21 cellular contexts compared by ENCODE assay signal in genomic region chr9:73701415-73702057, GRCh38.
A peak's percentile ranks its signal among the peaks of the same experiment; 100 is the strongest.
DNase-seq lines count a peak whose midpoint lies in the region; ATAC-seq, FAIRE-seq and TF ChIP-seq lines count a peak whose summit lies in the region.
"Had no signal": no experiment of that assay in that cellular context is flagged by ENCODE, and none has a peak within 500 bp of the region (broad histone marks: within the 10 kb centered on the region; RNA-seq: fewer than 3 reads in every experiment).

No MANE protein-coding gene starts in this region.

- H3K4me1 ChIP-seq in ACC112 (ENCODE audit: control insufficient read depth, insufficient read depth, low read length, unreplicated experiment), result peaks cover 5% of the 10 kb centered on the region
- H3K4me1 ChIP-seq in HepG2 (ENCODE audit: insufficient read depth, low read length), result no peaks in the 10 kb centered on the region
- no peaks in the 10 kb centered on the region for H3K4me1 ChIP-seq in tibial nerve
- H3K4me1 ChIP-seq in psoas muscle, result no peaks in the 10 kb centered on the region
- H3K4me1 ChIP-seq: BE2C, Caco-2 had no signal

- H3K27me3 ChIP-seq in ACC112 (ENCODE audit: insufficient read depth, low read length) (no peaks in the 10 kb centered on the region), HepG2 (ENCODE audit: control insufficient read depth in 1 of 2, insufficient read depth in 2 of 2, low read length in 2 of 2) (no peaks in the 10 kb centered on the region), tibial nerve (no peaks in the 10 kb centered on the region), psoas muscle (ENCODE audit: insufficient read depth in 3 of 3, low read length in 2 of 3) (no peaks in the 10 kb centered on the region)
- H3K27me3 ChIP-seq: BE2C had no signal

- no peak for FAIRE-seq in HepG2 (lab: Jason Lieb, UNC)
- FAIRE-seq: GM12878, H54 had no signal

- H3K36me3 ChIP-seq in ACC112 (ENCODE audit: insufficient read depth, low read length) (no peaks in the 10 kb centered on the region), KOPT-K1 (ENCODE audit: insufficient read depth, low read length) (no peaks in the 10 kb centered on the region), HepG2 (replicated peaks in 1 of 2; ENCODE audit: control insufficient read depth in 1 of 2, insufficient read depth in 2 of 2, low read length in 2 of 2) (no peaks in the 10 kb centered on the region), tibial nerve (no peaks in the 10 kb centered on the region), psoas muscle (ENCODE audit: insufficient read depth in 1 of 2, low read depth in 1 of 2) (no peaks in the 10 kb centered on the region)
- H3K36me3 ChIP-seq: BE2C had no signal

- no peaks in the 10 kb centered on the region for H4K20me1 ChIP-seq in HepG2 (ENCODE audit: insufficient read depth, low read length)

- TF ChIP-seq RAD21 in HepG2 (CRISPR knock-in tag; IDR thresholded peaks at IDR 0.05), result no peak

- TF ChIP-seq EP300 in HepG2 (IDR thresholded peaks at IDR 0.05; ENCODE audit: low read depth in 2 of 2, low read length in 2 of 2) (no peak), HepG2 (CRISPR knock-in tag; IDR thresholded peaks at IDR 0.05; ENCODE audit: borderline replicate concordance) (no peak), tibial nerve (IDR thresholded peaks at IDR 0.05) (no peak)

- WGBS in HepG2 (ENCODE audit: low lambda C conversion rate), result 0% methylated on average over 1 of the region's 1 CpG
- WGBS in tibial nerve, 2 donors, result 50 to 55% methylated on average over 1 of the region's 1 CpG
- 50 to 55% (median 51%) methylated on average over 1 of the region's 1 CpG for WGBS in psoas muscle, 3 donors

- H3K4me3 ChIP-seq in ACC112 (ENCODE audit: low read depth, low read length) (peak overlapping the region; percentile 64), HepG2 (replicated peaks in 1 of 3; ENCODE audit: insufficient read depth in 1 of 3, low read depth in 2 of 3, low read length in 3 of 3) (no peak overlapping the region), tibial nerve (no peak overlapping the region), psoas muscle (no peak overlapping the region)
- H3K4me3 ChIP-seq: GM12878 had no signal

- intact Hi-C loops in HepG2 (cut with micrococcal nuclease; ENCODE audit: unreplicated experiment) (no loop called here), psoas muscle (cut with DNase I) (no loop called here)

- H3K79me2 ChIP-seq in ACC112 (ENCODE audit: control insufficient read depth, insufficient read depth, low read length, unreplicated experiment), result no peaks in the 10 kb centered on the region
- H3K79me2 ChIP-seq in HepG2 (ENCODE audit: insufficient read depth, low read length), result no peaks in the 10 kb centered on the region

- in situ Hi-C loops in HepG2 (cut with HindIII; ENCODE audit: extremely low pct_ligation_motif_present, low pct_unique_long_range_greater_than_20kb), result no loop called here

- no peak for TF ChIP-seq POLR2A in HepG2 (IDR thresholded peaks at IDR 0.05; ENCODE audit: insufficient read depth in 1 of 2, low read depth in 2 of 2, low read length in 2 of 2)
- TF ChIP-seq POLR2A in tibial nerve (IDR thresholded peaks at IDR 0.05), result no peak

- no peak overlapping the region for H3K9ac ChIP-seq in HepG2 (ENCODE audit: insufficient read depth, low read depth, low read length)

- ATAC-seq in HepG2, result no peak
- no peak for ATAC-seq in psoas muscle
- no peak for ATAC-seq in GM19324 (IDR thresholded peaks at IDR 0.05; ENCODE audit: low FRiP score, unreplicated experiment)
- ATAC-seq: GM12878 had no signal

- H3K9me3 ChIP-seq in KOPT-K1 (ENCODE audit: insufficient read depth, low read length, poor library complexity, severe bottlenecking), result no peaks in the 10 kb centered on the region
- H3K9me3 ChIP-seq in HepG2 (ENCODE audit: low read length), result no peaks in the 10 kb centered on the region
- H3K9me3 ChIP-seq in tibial nerve, result peaks cover 0 to 3% (median 0%) of the 10 kb centered on the region in 4 donors
- no peaks in the 10 kb centered on the region for H3K9me3 ChIP-seq in psoas muscle
- H3K9me3 ChIP-seq: BE2C, Caco-2 had no signal

- H2AFZ ChIP-seq in ACC112 (ENCODE audit: low read length, unreplicated experiment) (peak overlapping the region; percentile 97), HepG2 (ENCODE audit: low read length) (peak overlapping the region; percentile 54)

- POLR2A ChIA-PET in HepG2 (lab: Yijun Ruan, JAX), result no interaction called here

- DNase-seq in HepG2 (ENCODE audit: low spot score), result no peak
- no peak for DNase-seq in medulla oblongata (ENCODE audit: extremely low spot score)
- no peak for DNase-seq in tibial nerve (ENCODE audit: low spot score in 2 of 2)
- no peak for DNase-seq in psoas muscle
- DNase-seq: 8988T; BE2C; Caco-2; CD4-positive, CD25-positive, alpha-beta regulatory T cell; DMS153; EL; MV-4-11; NCI-H1694 treated with DMSO at 0.1 percent for 48 hours; NCI-H2227 treated with DMSO at 0.1 percent for 48 hours; NCI-H510A treated with DMSO at 0.1 percent for 48 hours; NCI-H82 had no signal

- CTCF ChIA-PET in HepG2 (lab: Yijun Ruan, JAX; ENCODE audit: low intra/inter-chr PET ratio, low total read pairs), result no interaction called here

- H3K27ac ChIP-seq in ACC112 (ENCODE audit: low read depth, low read length), result no peak overlapping the region
- H3K27ac ChIP-seq in KOPT-K1 (ENCODE audit: low read depth, low read length, poor library complexity, severe bottlenecking), result peak overlapping the region; percentile 33
- H3K27ac ChIP-seq in VCaP, result peak overlapping the region; percentile 56
- no peak overlapping the region for H3K27ac ChIP-seq in HepG2 (ENCODE audit: extremely low read length, insufficient read depth, low read length)
- H3K27ac ChIP-seq in tibial nerve, result no peak overlapping the region
- H3K27ac ChIP-seq in psoas muscle, result no peak overlapping the region

- H3K4me2 ChIP-seq in HepG2 (ENCODE audit: low read depth, low read length), result no peak overlapping the region

- no TSS peak for BruUV-seq in HepG2 (replicated peaks; lab: Mats Ljungman, UMichigan)

- TF ChIP-seq CTCF in VCaP (conservative IDR thresholded peaks at IDR 0.05) (no peak), HepG2 (CRISPR knock-in tag; IDR thresholded peaks at IDR 0.05) (no peak), tibial nerve (IDR thresholded peaks at IDR 0.05) (no peak), psoas muscle (IDR thresholded peaks at IDR 0.05) (no peak)

TF ChIP-seq in HepG2, 621 proteins besides CTCF, POLR2A, EP300 and RAD21:
- no peak for TF ChIP-seq ZNF281 (CRISPR knock-in tag; IDR thresholded peaks at IDR 0.05; ENCODE audit: borderline replicate concordance)
- TF ChIP-seq SRY (CRISPR knock-in tag; IDR thresholded peaks at IDR 0.05), result no peak
- no peak for TF ChIP-seq ZNF740 (CRISPR knock-in tag; IDR thresholded peaks at IDR 0.05)
- TF ChIP-seq MIXL1 (CRISPR knock-in tag; IDR thresholded peaks at IDR 0.05), result no peak

Comparison
In these comparisons a context has a peak if more than half of its experiments do, and no peak if none do; other contexts are left out.
1. H3K27ac ChIP-seq: peak in KOPT-K1 (single experiment) and VCaP (single experiment); none in ACC112 (single experiment), HepG2 (single experiment), tibial nerve (0 of 4) and psoas muscle (single experiment).